Comparison of ENCODE assay signal across 22 cellular contexts in genomic region chr2:65790676-65790935, GRCh38.
DNase-seq lines count a peak whose midpoint lies in the region; ATAC-seq and TF ChIP-seq lines count a peak whose summit lies in the region.
"Had no signal": no experiment of that assay in that cellular context is flagged by ENCODE, and none has a peak within 500 bp of the region (broad histone marks: within the 10 kb centered on the region; RNA-seq: fewer than 3 reads in every experiment).

No MANE protein-coding gene starts in this region.

- H2AFZ ChIP-seq in neuronal stem cell (ENCODE audit: low read length): no peak overlapping the region

- WGBS in iPS DF 6.9 (ENCODE audit: insufficient coverage, insufficient read length): no CpG with 5 or more reads among the region's 2 CpGs
- WGBS in neuronal stem cell (ENCODE audit: extremely low coverage in 2 of 2, insufficient read length in 2 of 2, insufficient replicate concordance in 1 of 2), 2 donors: no CpG with 5 or more reads among the region's 2 CpGs
- 92 to 100% methylated on average over 1 to 2 of the region's 2 CpGs for WGBS in transverse colon (ENCODE audit: low coverage in 1 of 2), 2 donors

- H4K91ac ChIP-seq in neuronal stem cell (ENCODE audit: low read depth, low read length, poor library complexity): no peak overlapping the region

- H2AK5ac ChIP-seq in neuronal stem cell (ENCODE audit: low read depth, low read length): no peak overlapping the region

- H4K8ac ChIP-seq in neuronal stem cell (ENCODE audit: low read depth, low read length): no peak overlapping the region

- DNase-seq in ELF-1 (ENCODE audit: low read depth, low spot score) (peak; percentile 16), WTC11 (ENCODE audit: low spot score) (peak; percentile 21), iPS DF 6.9 (ENCODE audit: low read depth, low spot score) (peak; percentile 4), neuronal stem cell (ENCODE audit: low spot score) (peak; percentile 14), transverse colon (no peak), posterior cingulate gyrus (no peak)
- DNase-seq in CD4-positive, alpha-beta T cell: no peak
- DNase-seq in activated T-cell treated with anti-CD3 and anti-CD28 coated beads, Interleukin-2, amount 50 U/mL, for 24 hours: no peak
- DNase-seq: 8988T, DMS153, DND-41, HCEC 1CT, KG1, MG63, NCI-H1694, NCI-H2029 treated with DMSO at 0.1 percent for 48 hours, NCI-H446 treated with DMSO at 0.1 percent for 48 hours, NCI-H526, NCI-H82, SHP77 had no signal

- no peaks in the 10 kb centered on the region for H3K9me3 Mint-ChIP-seq in WTC11
- H3K9me3 Mint-ChIP-seq in CD4-positive, alpha-beta T cell: peaks cover 1% of the 10 kb centered on the region
- no peaks in the 10 kb centered on the region for H3K9me3 Mint-ChIP-seq in activated T-cell treated with anti-CD3 and anti-CD28 coated beads, Interleukin-2, amount 50 U/mL, for 24 hours

- POLR2A ChIA-PET in WTC11 (lab: Charles Lee): interaction anchor here (0.9 kb wide), 1 partner anchor 11 kb away, joined by 4 read pairs; no protein-coding TSS in a partner anchor
- POLR2A ChIA-PET in CD4-positive, alpha-beta T cell (lab: Charles Lee): no interaction called here

- H3K4me1 Mint-ChIP-seq in WTC11: peaks cover 8% of the 10 kb centered on the region; the same call in 1 of the 2 replicates
- no peaks in the 10 kb centered on the region for H3K4me1 Mint-ChIP-seq in CD4-positive, alpha-beta T cell (ENCODE audit: low read depth)
- no peaks in the 10 kb centered on the region for H3K4me1 Mint-ChIP-seq in activated T-cell treated with anti-CD3 and anti-CD28 coated beads, Interleukin-2, amount 50 U/mL, for 24 hours (ENCODE audit: low read depth)

- no peak for TF ChIP-seq POLR2A in transverse colon (IDR thresholded peaks at IDR 0.05)

- H3K23ac ChIP-seq in neuronal stem cell (ENCODE audit: low read depth, low read length, poor library complexity): no peak overlapping the region

- H3K27ac ChIP-seq in iPS DF 6.9 (ENCODE audit: low read length): no peak overlapping the region
- H3K27ac ChIP-seq in neuronal stem cell (replicated peaks; ENCODE audit: low read length): no peak overlapping the region
- H3K27ac ChIP-seq in CD4-positive, alpha-beta T cell (ENCODE audit: low read depth, low read length): no peak overlapping the region
- H3K27ac ChIP-seq in transverse colon: no peak overlapping the region
- H3K27ac ChIP-seq: RWPE1 had no signal

- no peak overlapping the region for H3K4me3 Mint-ChIP-seq in WTC11
- no peak overlapping the region for H3K4me3 Mint-ChIP-seq in CD4-positive, alpha-beta T cell
- no peak overlapping the region for H3K4me3 Mint-ChIP-seq in activated T-cell treated with anti-CD3 and anti-CD28 coated beads, Interleukin-2, amount 50 U/mL, for 24 hours

- CTCF ChIA-PET in WTC11 (lab: Charles Lee): no interaction called here
- CTCF ChIA-PET in CD4-positive, alpha-beta T cell (lab: Charles Lee): no interaction called here

- no peak for TF ChIP-seq EP300 in transverse colon (IDR thresholded peaks at IDR 0.05; ENCODE audit: low read depth)

- TF ChIP-seq CTCF in WTC11 (IDR thresholded peaks at IDR 0.05) (no peak), transverse colon (IDR thresholded peaks at IDR 0.05) (no peak)
- TF ChIP-seq CTCF in CD4-positive, alpha-beta T cell (IDR thresholded peaks at IDR 0.05): no peak

- H3K9ac ChIP-seq in neuronal stem cell (ENCODE audit: low read depth, low read length, poor library complexity): no peak overlapping the region

- H3K18ac ChIP-seq in neuronal stem cell (ENCODE audit: low read length): no peak overlapping the region

- H3K4me3 ChIP-seq in iPS DF 6.9 (ENCODE audit: low read length) (no peak overlapping the region), neuronal stem cell (ENCODE audit: low read length in 2 of 2) (no peak overlapping the region), transverse colon (no peak overlapping the region)
- H3K4me3 ChIP-seq: MG63 had no signal

- H3K36me3 ChIP-seq in iPS DF 6.9 (ENCODE audit: control insufficient read depth, insufficient read depth, low read length) (no peaks in the 10 kb centered on the region), neuronal stem cell (replicated peaks in 1 of 2; ENCODE audit: control insufficient read depth in 2 of 2, insufficient read depth in 2 of 2, low read length in 2 of 2) (no peaks in the 10 kb centered on the region), transverse colon (no peaks in the 10 kb centered on the region)
- H3K36me3 ChIP-seq: MG63 had no signal

- H3K9me3 ChIP-seq in iPS DF 6.9 (ENCODE audit: control insufficient read depth, insufficient read depth, low read length): no peaks in the 10 kb centered on the region
- no peaks in the 10 kb centered on the region for H3K9me3 ChIP-seq in neuronal stem cell (replicated peaks in 1 of 2; ENCODE audit: control insufficient read depth in 2 of 2, insufficient read depth in 1 of 2, low read depth in 1 of 2, low read length in 2 of 2)
- no peaks in the 10 kb centered on the region for H3K9me3 ChIP-seq in CD4-positive, alpha-beta T cell (ENCODE audit: control insufficient read depth, low read length)
- no peaks in the 10 kb centered on the region for H3K9me3 ChIP-seq in transverse colon
- H3K9me3 ChIP-seq: MG63 had no signal

- peak overlapping the region; percentile 63 for H2BK5ac ChIP-seq in neuronal stem cell (ENCODE audit: low read length)

- ATAC-seq in WTC11: peak; percentile 85
- no peak for ATAC-seq in CD4-positive, alpha-beta T cell (ENCODE audit: poor library complexity)
- ATAC-seq: Panc1 had no signal

- H3K36me3 Mint-ChIP-seq in WTC11: no peaks in the 10 kb centered on the region
- no peaks in the 10 kb centered on the region for H3K36me3 Mint-ChIP-seq in CD4-positive, alpha-beta T cell (ENCODE audit: low read depth)
- no peaks in the 10 kb centered on the region for H3K36me3 Mint-ChIP-seq in activated T-cell treated with anti-CD3 and anti-CD28 coated beads, Interleukin-2, amount 50 U/mL, for 24 hours (ENCODE audit: low read depth)

- intact Hi-C loops in CD4-positive, alpha-beta T cell (cut with DNase I, micrococcal nuclease): no loop called here
- intact Hi-C loops in transverse colon (cut with DNase I; ENCODE audit: low total_unique reads): no loop called here
- intact Hi-C loops in posterior cingulate gyrus (cut with DNase I): no loop called here

- no peak overlapping the region for H3K4ac ChIP-seq in neuronal stem cell (ENCODE audit: low read length)

- no peak overlapping the region for H2BK12ac ChIP-seq in neuronal stem cell (ENCODE audit: low read length)

- H3K4me2 ChIP-seq in neuronal stem cell (ENCODE audit: insufficient read depth, low read length, poor library complexity, severe bottlenecking): no peak overlapping the region

- H3K79me1 ChIP-seq in neuronal stem cell (ENCODE audit: low read depth, low read length): no peaks in the 10 kb centered on the region

- H2BK120ac ChIP-seq in neuronal stem cell (ENCODE audit: low read depth, low read length): no peak overlapping the region

- H3K14ac ChIP-seq in neuronal stem cell (ENCODE audit: low read length): no peak overlapping the region

- in situ Hi-C loops in transverse colon (cut with MboI; ENCODE audit: low pct_ligation_motif_present in 1 of 4, low pct_unique_long_range_greater_than_20kb in 1 of 4, low sequenced_read_pairs in 3 of 4): no loop called here

- H3K27me3 ChIP-seq in iPS DF 6.9 (ENCODE audit: control insufficient read depth, insufficient read depth, low read length) (no peaks in the 10 kb centered on the region), neuronal stem cell (ENCODE audit: control insufficient read depth in 3 of 3, insufficient read depth in 3 of 3, low read depth in 1 of 3, low read length in 3 of 3) (no peaks in the 10 kb centered on the region), transverse colon (no peaks in the 10 kb centered on the region)
- H3K27me3 ChIP-seq in CD4-positive, alpha-beta T cell (ENCODE audit: control insufficient read depth, insufficient read depth, low read length): no peaks in the 10 kb centered on the region

- H3K4me1 ChIP-seq in iPS DF 6.9 (ENCODE audit: control insufficient read depth, insufficient read depth, low read length): no peaks in the 10 kb centered on the region; the same call in 1 of the 2 replicates
- H3K4me1 ChIP-seq in neuronal stem cell (ENCODE audit: control insufficient read depth in 2 of 2, insufficient read depth in 1 of 2, low read depth in 1 of 2, low read length in 2 of 2): peaks cover 0 to 9% of the 10 kb centered on the region in 2 donors
- H3K4me1 ChIP-seq in transverse colon: no peaks in the 10 kb centered on the region

- no peak overlapping the region for H2BK15ac ChIP-seq in neuronal stem cell (ENCODE audit: low read length)

- no peak overlapping the region for H3K27ac Mint-ChIP-seq in WTC11
- no peak overlapping the region for H3K27ac Mint-ChIP-seq in CD4-positive, alpha-beta T cell
- no peak overlapping the region for H3K27ac Mint-ChIP-seq in activated T-cell treated with anti-CD3 and anti-CD28 coated beads, Interleukin-2, amount 50 U/mL, for 24 hours

- no peaks in the 10 kb centered on the region for H3K27me3 Mint-ChIP-seq in WTC11 (ENCODE audit: low read depth)
- H3K27me3 Mint-ChIP-seq in CD4-positive, alpha-beta T cell: peaks cover 20% of the 10 kb centered on the region
- no peaks in the 10 kb centered on the region for H3K27me3 Mint-ChIP-seq in activated T-cell treated with anti-CD3 and anti-CD28 coated beads, Interleukin-2, amount 50 U/mL, for 24 hours

TF ChIP-seq in WTC11, 78 proteins besides CTCF, POLR2A, EP300 and RAD21 (continues in another document):
- TF ChIP-seq ATF3 (CRISPR knock-in tag; conservative IDR thresholded peaks at IDR 0.05): no peak
- no peak for TF ChIP-seq CBFB (CRISPR knock-in tag; IDR thresholded peaks at IDR 0.05; ENCODE audit: low read depth)
- TF ChIP-seq IRF2 (CRISPR knock-in tag; IDR thresholded peaks at IDR 0.05; ENCODE audit: borderline replicate concordance, low read depth): no peak
- no peak for TF ChIP-seq ZNF317 (CRISPR knock-in tag; IDR thresholded peaks at IDR 0.05; ENCODE audit: borderline replicate concordance, low read depth)
- TF ChIP-seq IRF1 (CRISPR knock-in tag; IDR thresholded peaks at IDR 0.05): no peak

Comparison
In these comparisons a context has a peak if more than half of its experiments do, and no peak if none do; other contexts are left out.
1. DNase-seq: peak in ELF-1 (single experiment), WTC11 (single experiment), iPS DF 6.9 (single experiment) and neuronal stem cell (single experiment); none in CD4-positive, alpha-beta T cell (0 of 10), transverse colon (single experiment), activated T-cell treated with anti-CD3 and anti-CD28 coated beads, Interleukin-2, amount 50 U/mL, for 24 hours (single experiment) and posterior cingulate gyrus (0 of 10).